ENCODE assay signal across 37 cellular contexts in the genomic region with DNA sequence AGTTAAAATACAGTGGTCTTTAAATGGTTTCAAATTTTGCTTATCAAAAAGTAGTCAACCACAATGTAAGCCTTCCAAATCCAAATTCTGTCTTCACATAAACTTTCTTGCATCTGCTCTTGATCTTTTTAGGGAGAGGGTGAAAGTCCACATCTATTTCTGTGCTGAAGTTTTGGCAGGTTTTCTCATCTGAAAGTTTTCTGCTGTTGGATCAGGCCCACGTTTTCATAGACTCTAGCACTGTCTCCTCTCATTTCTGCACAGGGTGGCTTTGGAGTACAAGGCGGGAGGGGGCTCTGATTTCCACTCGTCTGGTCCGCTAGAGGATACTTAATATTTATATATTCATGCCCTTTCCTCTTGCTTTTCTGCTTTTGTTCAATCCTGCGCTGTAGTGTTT. TPM values are rescaled to one million over a fixed set of nuclear protein-coding genes. Genes with fewer than 3 reads are reported as not detected.
"Had no signal": no experiment of that assay in that cellular context is flagged by ENCODE, and none has a peak within 500 bp of the region (broad histone marks: within the 10 kb centered on the region; RNA-seq: fewer than 3 reads in every experiment).

No MANE protein-coding gene starts in this region.

- H3K4me3 ChIP-seq: MG63 had no signal

- H3K36me3 ChIP-seq: MG63 had no signal

- H3K9me3 ChIP-seq: MG63 had no signal

- H3K9ac ChIP-seq: KMS-11 had no signal

- H3K27me3 ChIP-seq: MG63 had no signal

- DNase-seq: Karpas-422, Kasumi-1, KG1, MG63, MM.1S, MV-4-11, NCI-H1048, NCI-H1092, NCI-H1092 treated with DMSO at 0.1 percent for 48 hours, NCI-H1105, NCI-H1105 treated with DMSO at 0.1 percent for 48 hours, NCI-H1417, NCI-H1417 treated with DMSO at 0.1 percent for 48 hours, NCI-H1436, NCI-H1436 treated with DMSO at 0.1 percent for 48 hours, NCI-H146, NCI-H1694, NCI-H1694 treated with DMSO at 0.1 percent for 48 hours, NCI-H187, NCI-H187 treated with DMSO at 0.1 percent for 48 hours, NCI-H1930, NCI-H2029, NCI-H2029 treated with DMSO at 0.1 percent for 48 hours, NCI-H2081, NCI-H2081 treated with DMSO at 0.1 percent for 48 hours, NCI-H2107, NCI-H2171, NCI-H2171 treated with DMSO at 0.1 percent for 48 hours, NCI-H2227 treated with DMSO at 0.1 percent for 48 hours, NCI-H226, NCI-H345, NCI-H446, NCI-H446 treated with DMSO at 0.1 percent for 48 hours, NCI-H510A had no signal

- H3K4me2 ChIP-seq: KMS-11 had no signal

- H3K27ac ChIP-seq: KMS-11 had no signal

RNA-seq across cellular contexts. Expression of gene TMEM150C, which starts 18.1 kb away (rescaled TPM):
- total RNA-seq: LHCN-M2, MCF 10A had no signal
